1 cellular context compared by ENCODE assay signal in the genomic region with DNA sequence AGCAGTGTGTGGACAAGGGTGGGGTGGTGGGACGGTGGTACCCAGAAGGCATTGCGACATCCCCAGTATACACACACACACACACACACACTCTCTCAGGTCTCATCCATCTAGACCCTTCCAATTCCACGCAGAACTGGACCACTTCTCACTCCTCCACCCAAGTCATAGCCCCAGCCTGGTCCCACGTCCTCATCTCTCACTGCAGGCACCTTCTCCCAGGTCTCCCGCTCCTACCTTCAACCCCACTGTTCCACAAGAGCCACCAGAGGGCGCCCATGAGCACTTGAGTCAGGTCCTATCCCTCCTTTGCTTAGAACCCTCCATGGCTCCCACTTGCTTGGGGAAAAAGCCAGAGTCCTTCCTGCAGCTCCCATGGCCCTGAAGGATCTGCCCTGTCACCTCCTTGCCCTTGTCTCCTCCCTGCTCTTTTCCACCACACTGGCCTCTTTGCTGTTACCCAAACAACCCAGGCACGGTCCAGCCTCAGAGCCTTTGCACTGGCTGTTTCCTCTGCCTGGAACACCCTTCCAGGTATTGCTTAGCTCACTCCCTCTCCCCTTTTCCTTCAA.
TF ChIP-seq lines count a peak whose summit lies in the region.

No MANE protein-coding gene starts in this region.

TF ChIP-seq in GM12878, 131 proteins besides CTCF, POLR2A, EP300 and RAD21 (continued from another document and continues in another):
- no peak for TF ChIP-seq ZNF687 (IDR thresholded peaks at IDR 0.05)
- TF ChIP-seq, protein P1, sequence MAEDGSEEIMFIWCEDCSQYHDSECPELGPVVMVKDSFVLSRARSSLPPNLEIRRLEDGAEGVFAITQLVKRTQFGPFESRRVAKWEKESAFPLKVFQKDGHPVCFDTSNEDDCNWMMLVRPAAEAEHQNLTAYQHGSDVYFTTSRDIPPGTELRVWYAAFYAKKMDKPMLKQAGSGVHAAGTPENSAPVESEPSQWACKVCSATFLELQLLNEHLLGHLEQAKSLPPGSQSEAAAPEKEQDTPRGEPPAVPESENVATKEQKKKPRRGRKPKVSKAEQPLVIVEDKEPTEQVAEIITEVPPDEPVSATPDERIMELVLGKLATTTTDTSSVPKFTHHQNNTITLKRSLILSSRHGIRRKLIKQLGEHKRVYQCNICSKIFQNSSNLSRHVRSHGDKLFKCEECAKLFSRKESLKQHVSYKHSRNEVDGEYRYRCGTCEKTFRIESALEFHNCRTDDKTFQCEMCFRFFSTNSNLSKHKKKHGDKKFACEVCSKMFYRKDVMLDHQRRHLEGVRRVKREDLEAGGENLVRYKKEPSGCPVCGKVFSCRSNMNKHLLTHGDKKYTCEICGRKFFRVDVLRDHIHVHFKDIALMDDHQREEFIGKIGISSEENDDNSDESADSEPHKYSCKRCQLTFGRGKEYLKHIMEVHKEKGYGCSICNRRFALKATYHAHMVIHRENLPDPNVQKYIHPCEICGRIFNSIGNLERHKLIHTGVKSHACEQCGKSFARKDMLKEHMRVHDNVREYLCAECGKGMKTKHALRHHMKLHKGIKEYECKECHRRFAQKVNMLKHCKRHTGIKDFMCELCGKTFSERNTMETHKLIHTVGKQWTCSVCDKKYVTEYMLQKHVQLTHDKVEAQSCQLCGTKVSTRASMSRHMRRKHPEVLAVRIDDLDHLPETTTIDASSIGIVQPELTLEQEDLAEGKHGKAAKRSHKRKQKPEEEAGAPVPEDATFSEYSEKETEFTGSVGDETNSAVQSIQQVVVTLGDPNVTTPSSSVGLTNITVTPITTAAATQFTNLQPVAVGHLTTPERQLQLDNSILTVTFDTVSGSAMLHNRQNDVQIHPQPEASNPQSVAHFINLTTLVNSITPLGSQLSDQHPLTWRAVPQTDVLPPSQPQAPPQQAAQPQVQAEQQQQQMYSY (CRISPR knock-in tag; IDR thresholded peaks at IDR 0.05): no peak
- TF ChIP-seq MEF2A (IDR thresholded peaks at IDR 0.05; ENCODE audit: insufficient read depth, low read depth, low read length): no peak
- peak; percentile 54; the same call in 1 of the 2 replicates for TF ChIP-seq YY1 (IDR thresholded peaks at IDR 0.05; ENCODE audit: low read depth, low read length)
- TF ChIP-seq FOXM1 (IDR thresholded peaks at IDR 0.05; ENCODE audit: low read depth, low read length): no peak
- TF ChIP-seq SPI1 (IDR thresholded peaks at IDR 0.05; ENCODE audit: borderline replicate concordance, insufficient read depth, low read depth, low read length): no peak
- TF ChIP-seq, protein P2, sequence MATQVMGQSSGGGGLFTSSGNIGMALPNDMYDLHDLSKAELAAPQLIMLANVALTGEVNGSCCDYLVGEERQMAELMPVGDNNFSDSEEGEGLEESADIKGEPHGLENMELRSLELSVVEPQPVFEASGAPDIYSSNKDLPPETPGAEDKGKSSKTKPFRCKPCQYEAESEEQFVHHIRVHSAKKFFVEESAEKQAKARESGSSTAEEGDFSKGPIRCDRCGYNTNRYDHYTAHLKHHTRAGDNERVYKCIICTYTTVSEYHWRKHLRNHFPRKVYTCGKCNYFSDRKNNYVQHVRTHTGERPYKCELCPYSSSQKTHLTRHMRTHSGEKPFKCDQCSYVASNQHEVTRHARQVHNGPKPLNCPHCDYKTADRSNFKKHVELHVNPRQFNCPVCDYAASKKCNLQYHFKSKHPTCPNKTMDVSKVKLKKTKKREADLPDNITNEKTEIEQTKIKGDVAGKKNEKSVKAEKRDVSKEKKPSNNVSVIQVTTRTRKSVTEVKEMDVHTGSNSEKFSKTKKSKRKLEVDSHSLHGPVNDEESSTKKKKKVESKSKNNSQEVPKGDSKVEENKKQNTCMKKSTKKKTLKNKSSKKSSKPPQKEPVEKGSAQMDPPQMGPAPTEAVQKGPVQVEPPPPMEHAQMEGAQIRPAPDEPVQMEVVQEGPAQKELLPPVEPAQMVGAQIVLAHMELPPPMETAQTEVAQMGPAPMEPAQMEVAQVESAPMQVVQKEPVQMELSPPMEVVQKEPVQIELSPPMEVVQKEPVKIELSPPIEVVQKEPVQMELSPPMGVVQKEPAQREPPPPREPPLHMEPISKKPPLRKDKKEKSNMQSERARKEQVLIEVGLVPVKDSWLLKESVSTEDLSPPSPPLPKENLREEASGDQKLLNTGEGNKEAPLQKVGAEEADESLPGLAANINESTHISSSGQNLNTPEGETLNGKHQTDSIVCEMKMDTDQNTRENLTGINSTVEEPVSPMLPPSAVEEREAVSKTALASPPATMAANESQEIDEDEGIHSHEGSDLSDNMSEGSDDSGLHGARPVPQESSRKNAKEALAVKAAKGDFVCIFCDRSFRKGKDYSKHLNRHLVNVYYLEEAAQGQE (IDR thresholded peaks at IDR 0.05; ENCODE audit: low read depth, low read length): no peak
- 0 out of 4 replicates have a peak, but pooled peaks of 1 of the 2 experiments have one; percentile 20 for TF ChIP-seq IKZF2 (IDR thresholded peaks at IDR 0.05)
- peak; percentile 49; the same call in 1 of the 2 replicates for TF ChIP-seq SMC3 (IDR thresholded peaks at IDR 0.05; ENCODE audit: borderline replicate concordance, low read length)
- TF ChIP-seq ZSCAN29 (IDR thresholded peaks at IDR 0.05): no peak
- no peak for TF ChIP-seq ZNF207 (IDR thresholded peaks at IDR 0.05; ENCODE audit: borderline replicate concordance)
- no peak for TF ChIP-seq CBX3 (IDR thresholded peaks at IDR 0.05; ENCODE audit: borderline replicate concordance, low read depth)
- TF ChIP-seq RAD51 (IDR thresholded peaks at IDR 0.05): no peak
- TF ChIP-seq, protein P3, sequence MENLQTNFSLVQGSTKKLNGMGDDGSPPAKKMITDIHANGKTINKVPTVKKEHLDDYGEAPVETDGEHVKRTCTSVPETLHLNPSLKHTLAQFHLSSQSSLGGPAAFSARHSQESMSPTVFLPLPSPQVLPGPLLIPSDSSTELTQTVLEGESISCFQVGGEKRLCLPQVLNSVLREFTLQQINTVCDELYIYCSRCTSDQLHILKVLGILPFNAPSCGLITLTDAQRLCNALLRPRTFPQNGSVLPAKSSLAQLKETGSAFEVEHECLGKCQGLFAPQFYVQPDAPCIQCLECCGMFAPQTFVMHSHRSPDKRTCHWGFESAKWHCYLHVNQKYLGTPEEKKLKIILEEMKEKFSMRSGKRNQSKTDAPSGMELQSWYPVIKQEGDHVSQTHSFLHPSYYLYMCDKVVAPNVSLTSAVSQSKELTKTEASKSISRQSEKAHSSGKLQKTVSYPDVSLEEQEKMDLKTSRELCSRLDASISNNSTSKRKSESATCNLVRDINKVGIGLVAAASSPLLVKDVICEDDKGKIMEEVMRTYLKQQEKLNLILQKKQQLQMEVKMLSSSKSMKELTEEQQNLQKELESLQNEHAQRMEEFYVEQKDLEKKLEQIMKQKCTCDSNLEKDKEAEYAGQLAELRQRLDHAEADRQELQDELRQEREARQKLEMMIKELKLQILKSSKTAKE (IDR thresholded peaks at IDR 0.05; ENCODE audit: low read depth, poor library complexity, severe bottlenecking): no peak
- TF ChIP-seq PAX5 (IDR thresholded peaks at IDR 0.05; ENCODE audit: borderline replicate concordance, low read depth, low read length): no peak
- TF ChIP-seq, protein P4, sequence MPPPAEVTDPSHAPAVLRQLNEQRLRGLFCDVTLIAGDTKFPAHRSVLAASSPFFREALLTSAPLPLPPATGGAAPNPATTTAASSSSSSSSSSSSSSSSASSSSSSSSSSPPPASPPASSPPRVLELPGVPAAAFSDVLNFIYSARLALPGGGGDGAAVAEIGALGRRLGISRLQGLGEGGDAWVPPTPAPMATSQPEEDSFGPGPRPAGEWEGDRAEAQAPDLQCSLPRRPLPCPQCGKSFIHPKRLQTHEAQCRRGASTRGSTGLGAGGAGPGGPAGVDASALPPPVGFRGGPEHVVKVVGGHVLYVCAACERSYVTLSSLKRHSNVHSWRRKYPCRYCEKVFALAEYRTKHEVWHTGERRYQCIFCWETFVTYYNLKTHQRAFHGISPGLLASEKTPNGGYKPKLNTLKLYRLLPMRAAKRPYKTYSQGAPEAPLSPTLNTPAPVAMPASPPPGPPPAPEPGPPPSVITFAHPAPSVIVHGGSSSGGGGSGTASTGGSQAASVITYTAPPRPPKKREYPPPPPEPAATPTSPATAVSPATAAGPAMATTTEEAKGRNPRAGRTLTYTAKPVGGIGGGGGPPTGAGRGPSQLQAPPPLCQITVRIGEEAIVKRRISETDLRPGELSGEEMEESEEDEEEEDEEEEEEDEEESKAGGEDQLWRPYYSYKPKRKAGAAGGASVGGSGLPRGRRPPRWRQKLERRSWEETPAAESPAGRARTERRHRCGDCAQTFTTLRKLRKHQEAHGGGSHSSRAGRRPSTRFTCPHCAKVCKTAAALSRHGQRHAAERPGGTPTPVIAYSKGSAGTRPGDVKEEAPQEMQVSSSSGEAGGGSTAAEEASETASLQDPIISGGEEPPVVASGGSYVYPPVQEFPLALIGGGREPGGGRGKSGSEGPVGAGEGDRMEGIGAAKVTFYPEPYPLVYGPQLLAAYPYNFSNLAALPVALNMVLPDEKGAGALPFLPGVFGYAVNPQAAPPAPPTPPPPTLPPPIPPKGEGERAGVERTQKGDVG (CRISPR knock-in tag; IDR thresholded peaks at IDR 0.05): no peak
- TF ChIP-seq, protein P5, sequence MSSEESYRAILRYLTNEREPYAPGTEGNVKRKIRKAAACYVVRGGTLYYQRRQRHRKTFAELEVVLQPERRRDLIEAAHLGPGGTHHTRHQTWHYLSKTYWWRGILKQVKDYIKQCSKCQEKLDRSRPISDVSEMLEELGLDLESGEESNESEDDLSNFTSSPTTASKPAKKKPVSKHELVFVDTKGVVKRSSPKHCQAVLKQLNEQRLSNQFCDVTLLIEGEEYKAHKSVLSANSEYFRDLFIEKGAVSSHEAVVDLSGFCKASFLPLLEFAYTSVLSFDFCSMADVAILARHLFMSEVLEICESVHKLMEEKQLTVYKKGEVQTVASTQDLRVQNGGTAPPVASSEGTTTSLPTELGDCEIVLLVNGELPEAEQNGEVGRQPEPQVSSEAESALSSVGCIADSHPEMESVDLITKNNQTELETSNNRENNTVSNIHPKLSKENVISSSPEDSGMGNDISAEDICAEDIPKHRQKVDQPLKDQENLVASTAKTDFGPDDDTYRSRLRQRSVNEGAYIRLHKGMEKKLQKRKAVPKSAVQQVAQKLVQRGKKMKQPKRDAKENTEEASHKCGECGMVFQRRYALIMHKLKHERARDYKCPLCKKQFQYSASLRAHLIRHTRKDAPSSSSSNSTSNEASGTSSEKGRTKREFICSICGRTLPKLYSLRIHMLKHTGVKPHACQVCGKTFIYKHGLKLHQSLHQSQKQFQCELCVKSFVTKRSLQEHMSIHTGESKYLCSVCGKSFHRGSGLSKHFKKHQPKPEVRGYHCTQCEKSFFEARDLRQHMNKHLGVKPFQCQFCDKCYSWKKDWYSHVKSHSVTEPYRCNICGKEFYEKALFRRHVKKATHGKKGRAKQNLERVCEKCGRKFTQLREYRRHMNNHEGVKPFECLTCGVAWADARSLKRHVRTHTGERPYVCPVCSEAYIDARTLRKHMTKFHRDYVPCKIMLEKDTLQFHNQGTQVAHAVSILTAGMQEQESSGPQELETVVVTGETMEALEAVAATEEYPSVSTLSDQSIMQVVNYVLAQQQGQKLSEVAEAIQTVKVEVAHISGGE (CRISPR knock-in tag; IDR thresholded peaks at IDR 0.05): no peak
- peak; percentile 14; the same call in 1 of the 2 replicates for TF ChIP-seq RUNX3 (IDR thresholded peaks at IDR 0.05; ENCODE audit: low read length)
- no peak for TF ChIP-seq HCFC1 (IDR thresholded peaks at IDR 0.05; ENCODE audit: low read length)
- TF ChIP-seq PML (IDR thresholded peaks at IDR 0.05; ENCODE audit: low read length): no peak
- TF ChIP-seq KDM1A (IDR thresholded peaks at IDR 0.05; ENCODE audit: borderline replicate concordance): no peak
- peak; percentile 67; the same call in 1 of the 2 replicates for TF ChIP-seq NBN (IDR thresholded peaks at IDR 0.05)
- no peak for TF ChIP-seq IRF4 (IDR thresholded peaks at IDR 0.05; ENCODE audit: low read depth, low read length)
- no peak for TF ChIP-seq ZZZ3 (IDR thresholded peaks at IDR 0.05; ENCODE audit: control insufficient read depth, insufficient read length, low read depth)
- TF ChIP-seq EED (IDR thresholded peaks at IDR 0.05; ENCODE audit: low read depth): 0 out of 2 replicates have a peak, but pooled peaks have one; percentile 14
- TF ChIP-seq KLF5 (IDR thresholded peaks at IDR 0.05; ENCODE audit: partially characterized antibody): no peak
- no peak for TF ChIP-seq TBL1XR1 (IDR thresholded peaks at IDR 0.05; ENCODE audit: low read depth, low read length)
